Comparison of ENCODE assay signal across 8 cellular contexts in genomic region chr22:41445171-41446056, GRCh38. TPM values are rescaled to one million over a fixed set of nuclear protein-coding genes. Genes with fewer than 3 reads are reported as not detected.
DNase-seq lines count a peak whose midpoint lies in the region; ATAC-seq, FAIRE-seq and TF ChIP-seq lines count a peak whose summit lies in the region.

No MANE protein-coding gene starts in this region.

- H3K4me3 Mint-ChIP-seq in immature natural killer cell, result peak overlapping the region; percentile 89 to 99 (median 96)

- H2AFZ ChIP-seq in PC-9, result peak overlapping the region; percentile 84; the same call in 1 of the 2 replicates

- FAIRE-seq in GM12891 (lab: Jason Lieb, UNC), result peak; percentile 23

- H3K4me1 Mint-ChIP-seq in immature natural killer cell, result peaks cover 37 to 46% of the 10 kb centered on the region in 2 donors

- no peaks in the 10 kb centered on the region for H3K9me3 Mint-ChIP-seq in immature natural killer cell

- no peaks in the 10 kb centered on the region for H3K9me2 ChIP-seq in PC-9 (ENCODE audit: insufficient read depth)

- POLR2A ChIA-PET in PC-9 (lab: Charles Lee; ENCODE audit: unreplicated experiment), result interaction anchor here (0.6 to 3.0 kb wide), 2 partner anchors 23 to 763 kb away, joined by 3 to 11 read pairs; partner anchors contain the start of genes ACO2 and PHF5A

- H3K27me3 Mint-ChIP-seq in immature natural killer cell (ENCODE audit: low read depth in 3 of 3), result peaks cover 18 to 38% (median 27%) of the 10 kb centered on the region in 3 donors

- peak overlapping the region; percentile 100 for H3K27ac ChIP-seq in 22Rv1
- peak overlapping the region; percentile 83 for H3K27ac ChIP-seq in PC-9

- no peak for DNase-seq in GM12891 (ENCODE audit: insufficient read length, low spot score)
- DNase-seq in PC-9, result peak in 1 of 2 experiments; percentile 73
- no peak for DNase-seq in astrocyte of the cerebellum (ENCODE audit: low read depth)
- DNase-seq in immature natural killer cell, result peak; percentile 23 to 28 (median 25)
- peak; percentile 41 for DNase-seq in stimulated activated CD4-positive, alpha-beta T cell treated with anti-CD3 and anti-CD28 coated beads, Interleukin-4, amount 100 ng/mL, for 24 hours

- H3K27me3 ChIP-seq in PC-9 (ENCODE audit: insufficient read depth, low read depth), result no peaks in the 10 kb centered on the region

- TSS peak; percentile 35 for BruUV-seq in PC-9 (replicated peaks; lab: Mats Ljungman, UMichigan)

- H3K27ac Mint-ChIP-seq in immature natural killer cell, result peak overlapping the region; percentile 93 to 97 (median 95)

- peaks cover 35% of the 10 kb centered on the region for H4K20me1 ChIP-seq in PC-9 (ENCODE audit: insufficient read depth)

- in situ Hi-C loops in astrocyte of the cerebellum (cut with HindIII; ENCODE audit: low sequenced_read_pairs), result loop anchor here (5.0 kb wide), 1 partner anchor 42 kb away; no protein-coding TSS in a partner anchor

- peaks cover 22% of the 10 kb centered on the region for H3K4me1 ChIP-seq in PC-9 (replicated peaks; ENCODE audit: insufficient read depth)

- H3K36me3 Mint-ChIP-seq in immature natural killer cell, result no peaks in the 10 kb centered on the region

- intact Hi-C loops in PC-9 (cut with micrococcal nuclease; ENCODE audit: unreplicated experiment), result loop anchor here (1.0 to 2.0 kb wide), 2 partner anchors 160 to 495 kb away; partner anchors contain the start of gene RBX1

- peaks cover 66% of the 10 kb centered on the region for H3K79me2 ChIP-seq in PC-9 (ENCODE audit: low read depth)

- ATAC-seq in HG03135 (IDR thresholded peaks at IDR 0.05; ENCODE audit: unreplicated experiment), result no peak
- ATAC-seq in HG03039 (IDR thresholded peaks at IDR 0.05; ENCODE audit: unreplicated experiment), result no peak

- peak overlapping the region; percentile 92 for H3K4me3 ChIP-seq in PC-9
- H3K4me3 ChIP-seq in astrocyte of the cerebellum (ENCODE audit: low read depth, low read length), result peak overlapping the region; percentile 100

- peak overlapping the region; percentile 95 for H3K4me2 ChIP-seq in PC-9

- H3K36me3 ChIP-seq in PC-9 (ENCODE audit: low read depth), result peaks cover 12% of the 10 kb centered on the region; the same call in 1 of the 2 replicates

- H3K9me3 ChIP-seq in PC-9 (ENCODE audit: insufficient read depth, low read depth), result no peaks in the 10 kb centered on the region

- no peak for TF ChIP-seq CTCF in 22Rv1 (IDR thresholded peaks at IDR 0.05)
- TF ChIP-seq CTCF in PC-9 (conservative IDR thresholded peaks at IDR 0.05), result no peak
- TF ChIP-seq CTCF in astrocyte of the cerebellum (IDR thresholded peaks at IDR 0.05; ENCODE audit: low read depth, low read length, missing control alignments), result no peak

- H3F3A ChIP-seq in PC-9 (ENCODE audit: insufficient read depth, low read depth), result peaks cover 47% of the 10 kb centered on the region

- no peak for TF ChIP-seq POLR2A in GM12891 (IDR thresholded peaks at IDR 0.05; ENCODE audit: low read depth, low read length)

- CTCF ChIA-PET in PC-9 (lab: Charles Lee), result interaction anchor here (0.6 kb wide), 1 partner anchor 68 kb away, joined by 4 read pairs; no protein-coding TSS in a partner anchor

TF ChIP-seq in GM12891, 5 proteins besides CTCF, POLR2A, EP300 and RAD21:
- no peak for TF ChIP-seq POLR2AphosphoS5 (IDR thresholded peaks at IDR 0.05; ENCODE audit: low read depth, low read length)
- no peak for TF ChIP-seq POU2F2 (IDR thresholded peaks at IDR 0.05; ENCODE audit: low read depth, low read length)
- TF ChIP-seq TAF1 (IDR thresholded peaks at IDR 0.05; ENCODE audit: low read depth, low read length), result no peak
- no peak for TF ChIP-seq PAX5 (IDR thresholded peaks at IDR 0.05; ENCODE audit: insufficient read depth, low read length, severe bottlenecking)
- TF ChIP-seq SPI1 (IDR thresholded peaks at IDR 0.05; ENCODE audit: low read depth, low read length), result no peak

RNA-seq across cellular contexts. Expression of gene TOB2, which starts 1.2 kb away (rescaled TPM):
- polyA plus RNA-seq in GM12891 (2012; ENCODE audit: low read depth, missing spikeins), result 10.5 TPM
- 50.0 and 57.4 TPM in 2 replicates for total RNA-seq in PC-9 (2021)
- 10 to 100 TPM in 1 of 3 donors, 1 to 10 TPM in 2; 5.9 to 23.6 (median 8.6) TPM for polyA plus RNA-seq in immature natural killer cell

RNA-seq across cellular contexts. Expression of gene PHF5A, which starts 23.1 kb away (rescaled TPM):
- 41.2 TPM for polyA plus RNA-seq in GM12891 (2012; ENCODE audit: low read depth, missing spikeins)
- 49.1 and 62.9 TPM in 2 replicates for total RNA-seq in PC-9 (2021)
- polyA plus RNA-seq in immature natural killer cell, result 10 to 100 TPM; 26.4 to 31.0 (median 29.9) TPM

RNA-seq across cellular contexts. Expression of gene ACO2, which starts 23.5 kb away (rescaled TPM):
- 86.0 TPM for polyA plus RNA-seq in GM12891 (2012; ENCODE audit: low read depth, missing spikeins)
- 76.7 and 80.0 TPM in 2 replicates for total RNA-seq in PC-9 (2021)
- 100 to 1,000 TPM in 2 of 3 donors, 10 to 100 TPM in 1; 77.1 to 115 (median 111) TPM for polyA plus RNA-seq in immature natural killer cell

Comparison
In these comparisons a context has a peak if more than half of its experiments do, and no peak if none do; other contexts are left out.
1. DNase-seq: peak in immature natural killer cell (3 of 3) and stimulated activated CD4-positive, alpha-beta T cell treated with anti-CD3 and anti-CD28 coated beads, Interleukin-4, amount 100 ng/mL, for 24 hours (single experiment); none in GM12891 (single experiment) and astrocyte of the cerebellum (single experiment).